Comparison of ENCODE assay signal across 12 cellular contexts in genomic region chr14:59585891-59586554, GRCh38. TPM values are rescaled to one million over a fixed set of nuclear protein-coding genes. Genes with fewer than 3 reads are reported as not detected.
DNase-seq lines count a peak whose midpoint lies in the region; ATAC-seq, FAIRE-seq and TF ChIP-seq lines count a peak whose summit lies in the region.
"Had no signal": no experiment of that assay in that cellular context is flagged by ENCODE, and none has a peak within 500 bp of the region (broad histone marks: within the 10 kb centered on the region; RNA-seq: fewer than 3 reads in every experiment).

No MANE protein-coding gene starts in this region.

- H3K27me3 ChIP-seq in endothelial cell of umbilical vein (ENCODE audit: control insufficient read depth in 2 of 2, insufficient read depth in 2 of 2, low read length in 2 of 2) (peaks cover 4 to 14% of the 10 kb centered on the region in 2 experiments), pancreas (no peaks in the 10 kb centered on the region)

- intact Hi-C loops in activated naive CD4-positive, alpha-beta T cell treated with anti-CD3 and anti-CD28 coated beads for 36 hours (cut with micrococcal nuclease): loop anchor here (2.0 to 5.0 kb wide), 2 partner anchors 103 to 331 kb away; no protein-coding TSS in a partner anchor
- intact Hi-C loops in endothelial cell of umbilical vein (cut with micrococcal nuclease): no loop called here
- intact Hi-C loops in pancreas (cut with DNase I): no loop called here

- no peak overlapping the region for H3K9ac ChIP-seq in endothelial cell of umbilical vein (replicated peaks; ENCODE audit: extremely low read depth, insufficient read depth, low read length)

- dilution Hi-C loops in endothelial cell of umbilical vein (cut with MboI; ENCODE audit: extremely low pct_ligation_motif_present, low sequenced_read_pairs): no loop called here

- H3K27ac ChIP-seq in endothelial cell of umbilical vein (ENCODE audit: insufficient read depth, low read depth, low read length): no peak overlapping the region
- no peak overlapping the region for H3K27ac ChIP-seq in pancreas

- no TSS peak for BruUV-seq in endothelial cell of umbilical vein (replicated peaks; lab: Mats Ljungman, UMichigan)

- no peaks in the 10 kb centered on the region for H3K79me2 ChIP-seq in endothelial cell of umbilical vein (ENCODE audit: control insufficient read depth, insufficient read depth, low read length)

- H3K9me3 ChIP-seq in endothelial cell of umbilical vein (replicated peaks; ENCODE audit: control insufficient read depth, insufficient read depth, low read length) (no peaks in the 10 kb centered on the region), pancreas (no peaks in the 10 kb centered on the region)

- H2AFZ ChIP-seq in endothelial cell of umbilical vein (ENCODE audit: low read depth, low read length): no peak overlapping the region

- no peak for FAIRE-seq in endothelial cell of umbilical vein (lab: Jason Lieb, UNC)
- FAIRE-seq in urothelium cell line (lab: Jason Lieb, UNC): peak; percentile 56
- no peak for FAIRE-seq in pancreas (lab: Jason Lieb, UNC)

- no peak for DNase-seq in activated naive CD4-positive, alpha-beta T cell treated with anti-CD3 and anti-CD28 coated beads for 36 hours
- DNase-seq in activated naive CD4-positive, alpha-beta T cell (lab: John Stamatoyannopoulos, UW): no peak
- DNase-seq in RPMI7951 (ENCODE audit: low read depth) (peak; percentile 64), endothelial cell of umbilical vein (ENCODE audit: low read depth, low spot score) (peak; percentile 11), urothelium cell line (ENCODE audit: low spot score) (peak; percentile 47), endothelial cell (ENCODE audit: low spot score) (no peak), pancreas (no peak), AG08396 (ENCODE audit: low spot score) (no peak)
- DNase-seq: activated CD4-positive, alpha-beta memory T cell treated with anti-CD3 and anti-CD28 coated beads for 36 hours; NCI-H1105 had no signal

- CTCF ChIA-PET in activated naive CD4-positive, alpha-beta T cell treated with anti-CD3 and anti-CD28 coated beads for 36 hours (lab: Charles Lee): interaction anchor here (1.4 to 3.6 kb wide), 2 partner anchors 9 to 598 kb away, joined by 3 to 21 read pairs; partner anchors contain the start of gene CCDC175
- CTCF ChIA-PET in endothelial cell of umbilical vein (lab: Charles Lee): interaction anchor here (1.1 to 1.5 kb wide), 3 partner anchors 9 to 103 kb away, joined by 3 to 4 read pairs (median 3); partner anchors contain the start of gene CCDC175

- TF ChIP-seq CTCF in endothelial cell of umbilical vein (IDR thresholded peaks at IDR 0.05; ENCODE audit: extremely low read depth in 1 of 2, insufficient read depth in 1 of 2, low read depth in 1 of 2, low read length in 2 of 2) (no peak), endothelial cell (IDR thresholded peaks at IDR 0.05; ENCODE audit: unreplicated experiment) (no peak), pancreas (IDR thresholded peaks at IDR 0.05) (no peak)

- no peak overlapping the region for H3K27ac Mint-ChIP-seq in activated naive CD4-positive, alpha-beta T cell treated with anti-CD3 and anti-CD28 coated beads for 36 hours
- no peak overlapping the region for H3K27ac Mint-ChIP-seq in endothelial cell (ENCODE audit: unreplicated experiment)
- H3K27ac Mint-ChIP-seq: activated CD4-positive, alpha-beta memory T cell treated with anti-CD3 and anti-CD28 coated beads for 36 hours; nephron had no signal

- no peaks in the 10 kb centered on the region for H3K36me3 ChIP-seq in endothelial cell of umbilical vein (ENCODE audit: control insufficient read depth in 2 of 2, extremely low read depth in 1 of 2, insufficient read depth in 2 of 2, low read length in 2 of 2)
- no peaks in the 10 kb centered on the region for H3K36me3 ChIP-seq in pancreas

- peaks cover 4% of the 10 kb centered on the region for H3K4me1 Mint-ChIP-seq in activated naive CD4-positive, alpha-beta T cell treated with anti-CD3 and anti-CD28 coated beads for 36 hours (ENCODE audit: low read depth)
- H3K4me1 Mint-ChIP-seq in endothelial cell (ENCODE audit: unreplicated experiment): peaks cover 24% of the 10 kb centered on the region
- H3K4me1 Mint-ChIP-seq: nephron had no signal

- no peaks in the 10 kb centered on the region for H3K36me3 Mint-ChIP-seq in activated naive CD4-positive, alpha-beta T cell treated with anti-CD3 and anti-CD28 coated beads for 36 hours (ENCODE audit: low read depth)
- no peaks in the 10 kb centered on the region for H3K36me3 Mint-ChIP-seq in endothelial cell (ENCODE audit: low read depth, unreplicated experiment)
- H3K36me3 Mint-ChIP-seq: activated CD4-positive, alpha-beta memory T cell treated with anti-CD3 and anti-CD28 coated beads for 36 hours had no signal

- no peak for ATAC-seq in pancreas

- no peaks in the 10 kb centered on the region for H3K9me1 ChIP-seq in endothelial cell of umbilical vein (replicated peaks; ENCODE audit: control insufficient read depth, extremely low read depth, insufficient read depth, low read length)

- peaks cover 3% of the 10 kb centered on the region for H3K4me1 ChIP-seq in endothelial cell of umbilical vein (ENCODE audit: control insufficient read depth, extremely low read depth, insufficient read depth, low read length)
- H3K4me1 ChIP-seq in pancreas: no peaks in the 10 kb centered on the region

- H4K20me1 ChIP-seq in endothelial cell of umbilical vein (replicated peaks; ENCODE audit: control insufficient read depth, extremely low read depth, insufficient read depth, low read length): no peaks in the 10 kb centered on the region

- POLR2A ChIA-PET in endothelial cell of umbilical vein (lab: Charles Lee): no interaction called here

- H3K4me3 Mint-ChIP-seq in activated naive CD4-positive, alpha-beta T cell treated with anti-CD3 and anti-CD28 coated beads for 36 hours: peak overlapping the region; percentile 19
- no peak overlapping the region for H3K4me3 Mint-ChIP-seq in endothelial cell (ENCODE audit: unreplicated experiment)
- H3K4me3 Mint-ChIP-seq: activated CD4-positive, alpha-beta memory T cell treated with anti-CD3 and anti-CD28 coated beads for 36 hours; nephron had no signal

- H3K9me3 Mint-ChIP-seq in activated naive CD4-positive, alpha-beta T cell treated with anti-CD3 and anti-CD28 coated beads for 36 hours: no peaks in the 10 kb centered on the region
- no peaks in the 10 kb centered on the region for H3K9me3 Mint-ChIP-seq in endothelial cell (ENCODE audit: unreplicated experiment)
- H3K9me3 Mint-ChIP-seq: activated CD4-positive, alpha-beta memory T cell treated with anti-CD3 and anti-CD28 coated beads for 36 hours; nephron had no signal

- H3K4me3 ChIP-seq in endothelial cell of umbilical vein (replicated peaks in 1 of 3; ENCODE audit: insufficient read depth in 1 of 3, low read depth in 1 of 3, low read length in 3 of 3) (no peak overlapping the region), pancreas (no peak overlapping the region)

- 85 to 87% methylated on average over 10 of the region's 10 CpGs for WGBS in pancreas, 2 donors

- no peaks in the 10 kb centered on the region for H3K27me3 Mint-ChIP-seq in activated naive CD4-positive, alpha-beta T cell treated with anti-CD3 and anti-CD28 coated beads for 36 hours (ENCODE audit: low read depth)
- no peaks in the 10 kb centered on the region for H3K27me3 Mint-ChIP-seq in endothelial cell (ENCODE audit: unreplicated experiment)

- peak overlapping the region; percentile 4 for H3K4me2 ChIP-seq in endothelial cell of umbilical vein (ENCODE audit: insufficient read depth, low read length)

- TF ChIP-seq POLR2A in endothelial cell of umbilical vein (IDR thresholded peaks at IDR 0.05; ENCODE audit: low read depth, low read length): no peak

TF ChIP-seq in endothelial cell of umbilical vein, 7 proteins besides CTCF, POLR2A, EP300 and RAD21:
- TF ChIP-seq GATA2 (IDR thresholded peaks at IDR 0.05; ENCODE audit: insufficient read depth, insufficient read length, low read depth, low read length) (no peak), EZH2 (IDR thresholded peaks at IDR 0.05; ENCODE audit: borderline replicate concordance, low read depth, low read length, severe bottlenecking) (no peak), MYC (IDR thresholded peaks at IDR 0.05; ENCODE audit: low read depth, low read length) (no peak), POLR2AphosphoS5 (IDR thresholded peaks at IDR 0.05; ENCODE audit: insufficient read depth, low read depth, low read length) (no peak)

RNA-seq across cellular contexts. Expression of gene CCDC175, which starts 9.4 kb away (rescaled TPM):
- not detected for total RNA-seq in activated naive CD4-positive, alpha-beta T cell treated with anti-CD3 and anti-CD28 coated beads for 36 hours
- total RNA-seq in RPMI7951 (2014; rRNA removed; shearing (Covaris generic)): not detected in 2 replicates
- not detected in 2 replicates for total RNA-seq in endothelial cell of umbilical vein
- polyA plus RNA-seq in endothelial cell of umbilical vein: not detected in 2 replicates
- polyA plus RNA-seq in endothelial cell of umbilical vein (2011; cell fraction: cytosol; rRNA removed): not detected in 2 replicates
- not detected in 2 replicates for polyA plus RNA-seq in endothelial cell of umbilical vein (2011; cell fraction: nucleus; rRNA removed)
- not detected in 2 replicates for polyA plus RNA-seq in endothelial cell of umbilical vein (2012)
- not detected in 2 replicates for polyA minus RNA-seq in endothelial cell of umbilical vein
- not detected for polyA minus RNA-seq in endothelial cell of umbilical vein (2011; cell fraction: cytosol; rRNA and poly(A)+ RNA removed)
- not detected in 2 replicates for polyA minus RNA-seq in endothelial cell of umbilical vein (2011; cell fraction: nucleus; rRNA and poly(A)+ RNA removed)
- total RNA-seq in endothelial cell (ENCODE audit: unreplicated experiment): not detected
- total RNA-seq in pancreas: not detected
- not detected for polyA plus RNA-seq in pancreas
- total RNA-seq: activated CD4-positive, alpha-beta memory T cell treated with anti-CD3 and anti-CD28 coated beads for 36 hours; dermis microvascular lymphatic vessel endothelial cell had no signal

Comparison
In these comparisons a context has a peak if more than half of its experiments do, and no peak if none do; other contexts are left out.
1. DNase-seq: peak in RPMI7951 (single experiment), endothelial cell of umbilical vein (single experiment) and urothelium cell line (single experiment); none in activated naive CD4-positive, alpha-beta T cell treated with anti-CD3 and anti-CD28 coated beads for 36 hours (single experiment), activated naive CD4-positive, alpha-beta T cell (0 of 4), endothelial cell (single experiment), pancreas (0 of 6) and AG08396 (single experiment).